In genomic region chr16:667780-668518, GRCh38 we compare ENCODE assay signal across 8 cellular contexts. TPM values are rescaled to one million over a fixed set of nuclear protein-coding genes. Genes with fewer than 3 reads are reported as not detected.
DNase-seq lines count a peak whose midpoint lies in the region; ATAC-seq and TF ChIP-seq lines count a peak whose summit lies in the region.

RHOT2 (plus strand) TSS chr16:668132; CDS start chr16:668200, 68 bp downstream.

- H3K27me3 Mint-ChIP-seq in type B pancreatic cell, result no peaks in the 10 kb centered on the region

- H3K27ac ChIP-seq in adipose tissue (ENCODE audit: low read depth, low read length), result no peak within 1 kb of the TSS
- peak within 1 kb of the TSS; percentile 49 to 99 (median 94) for H3K27ac ChIP-seq in heart left ventricle

- DNase-seq in NCI-H146 (lab: John Stamatoyannopoulos, UW) (peak; percentile 95), T-helper 1 cell (peak; percentile 82 to 94 (median 86)), heart left ventricle (peak; percentile 95 to 97 (median 95)), posterior vena cava (ENCODE audit: low spot score) (peak; percentile 98), type B pancreatic cell (ENCODE audit: extremely low spot score, unreplicated experiment) (peak; percentile 94)

- no peaks in the 10 kb centered on the region for H3K9me3 ChIP-seq in heart left ventricle

- intact Hi-C loops in heart left ventricle (cut with DNase I) (loop anchor here in 2 of 10 donors (10.0 kb wide), 2 partner anchors 243 to 273 kb away; partner anchors contain the start of genes NME4 (in 2 of the 2) and RAB11FIP3 (in 1 of the 2)), posterior vena cava (cut with DNase I) (no loop called here)

- H3K4me3 Mint-ChIP-seq in type B pancreatic cell, result peak within 1 kb of the TSS; percentile 82

- no peaks in the 10 kb centered on the region for H3K9me3 Mint-ChIP-seq in type B pancreatic cell

- WGBS in adipose tissue, 3 donors, result 0 to 1% (median 1%) methylated on average over 55 to 78 of the region's 78 CpGs
- WGBS in heart left ventricle, 4 donors, result 1% methylated on average over 53 to 78 of the region's 78 CpGs

- H3K27ac Mint-ChIP-seq in type B pancreatic cell, result peak within 1 kb of the TSS; percentile 59

- H3K36me3 ChIP-seq in heart left ventricle, result peaks cover 0 to 40% (median 38%) of the 10 kb centered on the region in 9 donors

- peak within 1 kb of the TSS; percentile 67 to 100 (median 98) for H3K4me3 ChIP-seq in heart left ventricle

- ATAC-seq in HG02798 (IDR thresholded peaks at IDR 0.05; ENCODE audit: poor library complexity, unreplicated experiment) (peak; percentile 92), heart left ventricle (peak; percentile 74 to 93 (median 90))

- peak; percentile 45 to 84 for TF ChIP-seq POLR2A in heart left ventricle (IDR thresholded peaks at IDR 0.05)

- H3K27me3 ChIP-seq in heart left ventricle, result no peaks in the 10 kb centered on the region

- peak; percentile 79 for TF ChIP-seq CTCF in GM12872 (IDR thresholded peaks at IDR 0.05; ENCODE audit: insufficient read depth, low read depth, low read length)
- TF ChIP-seq CTCF in heart left ventricle (IDR thresholded peaks at IDR 0.05), result peak; percentile 71 to 98 (median 92)
- TF ChIP-seq CTCF in type B pancreatic cell (conservative IDR thresholded peaks at IDR 0.05), result peak; percentile 89

- H3K4me1 Mint-ChIP-seq in type B pancreatic cell (ENCODE audit: unreplicated experiment), result peaks cover 4% of the 10 kb centered on the region

- no peaks in the 10 kb centered on the region for H3K36me3 Mint-ChIP-seq in type B pancreatic cell

- peaks cover 6 to 22% (median 17%) of the 10 kb centered on the region in 12 donors for H3K4me1 ChIP-seq in heart left ventricle

RNA-seq across cellular contexts. Expression of gene RHOT2, which starts in this region (rescaled TPM):
- polyA plus RNA-seq in adipose tissue (100 to 1,000 TPM in 1 of 3 donors, 10 to 100 TPM in 2; 67.7 to 107 (median 85.5) TPM), heart left ventricle (100 to 1,000 TPM in 1 of 2 donors, 10 to 100 TPM in 1; 77.2 to 143 TPM)
- total RNA-seq in heart left ventricle (100 to 1,000 TPM in 1 of 9 donors, 10 to 100 TPM in 8; 33.7 to 102 (median 83.5) TPM), posterior vena cava (10 to 100 TPM; 57.5 to 65.1 TPM), type B pancreatic cell (ENCODE audit: low replicate concordance) (146 and 163 TPM in 2 replicates)
